In the genomic region with DNA sequence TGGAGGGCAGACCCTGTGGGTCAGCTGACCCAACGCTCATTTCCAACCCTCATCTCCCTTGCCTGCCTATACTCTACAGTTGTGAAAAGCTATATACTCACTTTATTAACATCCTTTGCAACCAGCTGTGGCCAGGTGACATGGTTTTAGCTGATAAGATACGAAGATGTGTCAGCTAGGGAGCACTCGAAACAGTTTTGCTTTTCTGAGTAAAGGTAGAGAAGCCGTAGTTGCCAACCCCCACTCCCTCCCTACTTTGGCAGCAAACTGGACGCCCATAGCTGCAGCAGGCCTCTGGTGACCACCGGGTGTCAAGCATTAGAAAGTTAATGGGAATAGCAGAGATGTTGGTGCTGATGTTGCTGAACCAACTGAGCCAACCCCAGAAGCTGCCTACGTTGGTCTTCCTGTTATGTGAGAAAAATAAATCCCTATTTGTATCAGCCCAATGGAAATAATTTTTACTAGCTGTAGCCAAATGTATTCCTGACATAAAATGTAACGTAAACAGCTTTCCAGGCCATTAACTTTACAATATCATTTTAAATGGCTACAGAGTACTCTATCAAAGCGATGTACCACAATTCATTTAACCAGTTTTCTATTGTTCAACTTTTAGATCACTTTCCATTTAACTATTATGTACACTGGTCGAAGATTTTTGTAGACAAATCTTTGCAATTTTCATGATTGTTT, we compare ENCODE assay signal across 9 cellular contexts.
"Had no signal": no experiment of that assay in that cellular context is flagged by ENCODE, and none has a peak within 500 bp of the region (broad histone marks: within the 10 kb centered on the region; RNA-seq: fewer than 3 reads in every experiment).

No MANE protein-coding gene starts in this region.

- DNase-seq: Karpas-422, KBM-7, KG1 had no signal

- H3K4me3 ChIP-seq: K562 had no signal

- H3K9ac ChIP-seq: KMS-11 had no signal

- ATAC-seq: HepG2, K562 had no signal

- H3K4me3 Mint-ChIP-seq: IgD-negative memory B cell had no signal

- H3K4me2 ChIP-seq: KMS-11 had no signal

- FAIRE-seq: HepG2, HTR-8/SVneo, K562 had no signal

- H3K27ac Mint-ChIP-seq: IgD-negative memory B cell had no signal

- H3K9me3 Mint-ChIP-seq: IgD-negative memory B cell had no signal

- H3K27ac ChIP-seq: HL-60, KMS-11 had no signal

- H3K27me3 Mint-ChIP-seq: IgD-negative memory B cell had no signal
